8 cellular contexts compared by ENCODE assay signal in genomic region chr5:43556607-43556856, GRCh38. TPM values are rescaled to one million over a fixed set of nuclear protein-coding genes. Genes with fewer than 3 reads are reported as not detected.
DNase-seq lines count a peak whose midpoint lies in the region; ATAC-seq and TF ChIP-seq lines count a peak whose summit lies in the region.
"Not testable (repeated sequence)": the region's sequence is repeated elsewhere in the genome, so short reads cannot be mapped to it uniquely, and the experiment has no call there.

No MANE protein-coding gene starts in this region.

- peaks cover 29 to 50% (median 41%) of the 10 kb centered on the region in 10 experiments for H3K4me1 ChIP-seq in BLaER1 treated with 17β-estradiol and CSF1 and Interleukin-3, amounts not matched to agents 10 nM and 100 nM
- H3K4me1 ChIP-seq in OCI-LY1 (ENCODE audit: insufficient read depth, low read length, severe bottlenecking) (peaks cover 49% of the 10 kb centered on the region), mononuclear cell (ENCODE audit: insufficient read depth, low read length) (peaks cover 25% of the 10 kb centered on the region)

- H3K27me3 ChIP-seq in BLaER1 treated with 17β-estradiol and CSF1 and Interleukin-3, amounts not matched to agents 10 nM and 100 nM; OCI-LY1 (ENCODE audit: insufficient read depth, low read length); mononuclear cell (ENCODE audit: insufficient read depth, low read length): not testable (repeated sequence)

- ATAC-seq in GM21360 (IDR thresholded peaks at IDR 0.05; ENCODE audit: unreplicated experiment) (peak; percentile 87), HG03025 (IDR thresholded peaks at IDR 0.05; ENCODE audit: low FRiP score, unreplicated experiment) (peak; percentile 91)
- ATAC-seq in stimulated activated effector memory CD8-positive, alpha-beta T cell treated with anti-CD3 and anti-CD28 coated beads, Interleukin-12 subunit alpha, Interleukin-12 subunit beta, amount 100 ng/mL, for 72 hours = not testable (repeated sequence)

- H3K4me2 ChIP-seq in BLaER1 treated with 17β-estradiol and CSF1 and Interleukin-3, amounts not matched to agents 10 nM and 100 nM = peak overlapping the region in 10 of 11 experiments; percentile 73 to 90 (median 86); a peak in 15 of 22 replicates
- H3K4me2 ChIP-seq in OCI-LY1 (ENCODE audit: low read length) = peak overlapping the region; percentile 98

- H3F3A ChIP-seq in OCI-LY1 (ENCODE audit: insufficient read depth, low read length) = not testable (repeated sequence)

- H3K27ac ChIP-seq in BLaER1 treated with 17β-estradiol and CSF1 and Interleukin-3, amounts not matched to agents 10 nM and 100 nM = peak overlapping the region; percentile 97 to 99 (median 99)
- H3K27ac ChIP-seq in OCI-LY1 (ENCODE audit: low read depth, low read length, poor library complexity, severe bottlenecking) (peak overlapping the region; percentile 62), adipose tissue (ENCODE audit: low read depth, low read length) (peak overlapping the region; percentile 92)

- not testable (repeated sequence) for TF ChIP-seq CTCF in OCI-LY1 (IDR thresholded peaks at IDR 0.05; ENCODE audit: low read length); fibroblast of the aortic adventitia (IDR thresholded peaks at IDR 0.05; ENCODE audit: insufficient read depth, low read length)

- H3K79me2 ChIP-seq in OCI-LY1 (ENCODE audit: insufficient read depth, low read length) = peaks cover 32% of the 10 kb centered on the region

- H3K9me3 Mint-ChIP-seq in stimulated activated effector memory CD8-positive, alpha-beta T cell treated with anti-CD3 and anti-CD28 coated beads, Interleukin-12 subunit alpha, Interleukin-12 subunit beta, amount 100 ng/mL, for 72 hours = not testable (repeated sequence)

- 0 to 1% (median 1%) methylated on average over 15 to 29 of the region's 30 CpGs for WGBS in adipose tissue, 3 donors

- H4K20me1 ChIP-seq in BLaER1 treated with 17β-estradiol and CSF1 and Interleukin-3, amounts not matched to agents 10 nM and 100 nM = peaks cover 19 to 39% (median 35%) of the 10 kb centered on the region in 11 experiments; a peak in 19 of 22 replicates
- not testable (repeated sequence) for H4K20me1 ChIP-seq in OCI-LY1 (ENCODE audit: insufficient read depth, low read length)

- peak overlapping the region; percentile 80 to 98 (median 93) for H3K4me3 ChIP-seq in BLaER1 treated with 17β-estradiol and CSF1 and Interleukin-3, amounts not matched to agents 10 nM and 100 nM
- H3K4me3 ChIP-seq in OCI-LY1 (ENCODE audit: low read depth, low read length, poor library complexity, severe bottlenecking) (peak overlapping the region; percentile 90), fibroblast of the aortic adventitia (ENCODE audit: low read depth, low read length) (peak overlapping the region; percentile 86), mononuclear cell (ENCODE audit: low read length) (peak overlapping the region; percentile 64)

- H3K4me1 Mint-ChIP-seq in stimulated activated effector memory CD8-positive, alpha-beta T cell treated with anti-CD3 and anti-CD28 coated beads, Interleukin-12 subunit alpha, Interleukin-12 subunit beta, amount 100 ng/mL, for 72 hours = peaks cover 12% of the 10 kb centered on the region

- H3K36me3 Mint-ChIP-seq in stimulated activated effector memory CD8-positive, alpha-beta T cell treated with anti-CD3 and anti-CD28 coated beads, Interleukin-12 subunit alpha, Interleukin-12 subunit beta, amount 100 ng/mL, for 72 hours = not testable (repeated sequence)

- not testable (repeated sequence) for H3K9me3 ChIP-seq in BLaER1 treated with 17β-estradiol and CSF1 and Interleukin-3, amounts not matched to agents 10 nM and 100 nM (replicated peaks in 1 of 11); OCI-LY1 (ENCODE audit: low read length); mononuclear cell (ENCODE audit: low read depth, low read length)

- H3K9me2 ChIP-seq in OCI-LY1 (ENCODE audit: low read depth, low read length) = not testable (repeated sequence)

- not testable (repeated sequence) for H3K4me3 Mint-ChIP-seq in stimulated activated effector memory CD8-positive, alpha-beta T cell treated with anti-CD3 and anti-CD28 coated beads, Interleukin-12 subunit alpha, Interleukin-12 subunit beta, amount 100 ng/mL, for 72 hours

- peak overlapping the region; percentile 94 for H3K27ac Mint-ChIP-seq in stimulated activated effector memory CD8-positive, alpha-beta T cell treated with anti-CD3 and anti-CD28 coated beads, Interleukin-12 subunit alpha, Interleukin-12 subunit beta, amount 100 ng/mL, for 72 hours

- H2AFZ ChIP-seq in OCI-LY1 (ENCODE audit: low read length) = not testable (repeated sequence)

- DNase-seq in fibroblast of the aortic adventitia (ENCODE audit: low read depth); stimulated activated effector memory CD8-positive, alpha-beta T cell treated with anti-CD3 and anti-CD28 coated beads, Interleukin-12 subunit alpha, Interleukin-12 subunit beta, amount 100 ng/mL, for 72 hours (ENCODE audit: low spot score in 2 of 2): not testable (repeated sequence)

- H3K9ac ChIP-seq in BLaER1 treated with 17β-estradiol and CSF1 and Interleukin-3, amounts not matched to agents 10 nM and 100 nM = peak overlapping the region; percentile 97 to 100 (median 99)
- peak overlapping the region; percentile 98 for H3K9ac ChIP-seq in OCI-LY1 (ENCODE audit: low read length)

- H3K36me3 ChIP-seq in BLaER1 treated with 17β-estradiol and CSF1 and Interleukin-3, amounts not matched to agents 10 nM and 100 nM = peaks cover 32 to 42% (median 37%) of the 10 kb centered on the region in 11 experiments; a peak in 21 of 22 replicates
- H3K36me3 ChIP-seq in OCI-LY1 (ENCODE audit: insufficient read depth, low read length) = peaks cover 37% of the 10 kb centered on the region

RNA-seq across cellular contexts. Expression of gene PAIP1, which starts 0.3 kb away (rescaled TPM):
- 100 to 1,000 TPM in 1 of 3 donors, 10 to 100 TPM in 2; 29.5 to 115 (median 70.7) TPM for polyA plus RNA-seq in adipose tissue
- total RNA-seq in fibroblast of the aortic adventitia (ENCODE audit: low replicate concordance) = 81.2 and 113 TPM in 2 replicates
- total RNA-seq in mononuclear cell = 65.0 TPM

RNA-seq across cellular contexts. Expression of gene C5orf34, which starts 41.6 kb away (rescaled TPM):
- polyA plus RNA-seq in adipose tissue = 1 to 10 TPM in 1 of 3 donors, under 1 TPM in 2; 0.33 to 1.3 (median 0.45) TPM
- total RNA-seq in fibroblast of the aortic adventitia (ENCODE audit: low replicate concordance) = 2.2 and 10.4 TPM in 2 replicates
- 1.9 TPM for total RNA-seq in mononuclear cell

RNA-seq across cellular contexts. Expression of gene NNT, which starts 46.4 kb away (rescaled TPM):
- 10 to 100 TPM; 13.2 to 40.3 (median 17.2) TPM for polyA plus RNA-seq in adipose tissue
- total RNA-seq in fibroblast of the aortic adventitia (ENCODE audit: low replicate concordance) = 54.2 and 80.3 TPM in 2 replicates
- total RNA-seq in mononuclear cell = 30.6 TPM
